In the genomic region with DNA sequence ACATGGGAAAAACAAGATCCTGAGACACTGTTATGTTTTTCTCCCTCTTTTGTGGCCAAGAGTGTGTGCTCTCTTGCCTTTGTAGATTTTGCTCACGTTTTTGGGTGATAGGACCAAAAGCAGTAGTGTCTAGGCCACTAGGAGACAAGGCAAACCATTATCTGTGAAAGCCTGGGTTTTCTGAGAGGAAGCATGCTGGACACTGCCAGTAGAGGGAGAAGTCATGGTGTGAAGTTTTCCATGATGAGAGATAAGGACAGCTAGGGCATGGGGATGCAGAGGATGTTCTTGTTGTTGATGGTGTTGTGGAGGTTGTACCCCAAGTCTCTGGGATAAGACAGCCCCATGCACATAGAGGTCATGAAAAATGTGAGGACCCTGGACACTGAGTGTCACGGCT, we compare ENCODE assay signal across 19 cellular contexts.
"Had no signal": no experiment of that assay in that cellular context is flagged by ENCODE, and none has a peak within 500 bp of the region (broad histone marks: within the 10 kb centered on the region; RNA-seq: fewer than 3 reads in every experiment).

No MANE protein-coding gene starts in this region.

- ATAC-seq: body of pancreas, left colon, mucosa of descending colon, natural killer cell, psoas muscle, T-helper 17 cell had no signal

- H3K4me1 ChIP-seq: adrenal gland, psoas muscle had no signal

- H3K4me3 ChIP-seq: adrenal gland, body of pancreas, mucosa of descending colon, psoas muscle, sigmoid colon, suprapubic skin, upper lobe of left lung had no signal

- H3K36me3 ChIP-seq: adrenal gland, sigmoid colon, suprapubic skin, upper lobe of left lung had no signal

- H3K27me3 ChIP-seq: adrenal gland, body of pancreas, upper lobe of left lung had no signal

- DNase-seq: activated B cell treated with CpG ODN at 0.5 μM for 24 hours; activated CD4-positive, alpha-beta T cell treated with anti-CD3 and anti-CD28 coated beads, Interleukin-2, amount 10 ng/mL, durations not matched to agents 7 days and 5 days; activated naive CD4-positive, alpha-beta T cell treated with anti-CD3 and anti-CD28 coated beads, Interleukin-2, amount 50 U/mL, for 16 hours; activated T-cell treated with anti-CD3 and anti-CD28 coated beads for 4 hours; adrenal gland; body of pancreas; dermis blood vessel endothelial cell; glutamatergic neuron; left colon; mammary epithelial cell; mucosa of descending colon; natural killer cell; psoas muscle; sigmoid colon; stimulated activated CD4-positive, alpha-beta T cell treated with anti-CD3 and anti-CD28 coated beads, Interleukin-2, amount 100 ng/mL, for 48 hours; stimulated activated naive CD4-positive, alpha-beta T cell treated with Interleukin-2 at 50 U/mL for 16 hours; T-helper 17 cell; upper lobe of left lung had no signal

- H3K9me3 ChIP-seq: adrenal gland, body of pancreas, mucosa of descending colon, psoas muscle, sigmoid colon, suprapubic skin, upper lobe of left lung had no signal

- H3K27ac ChIP-seq: adrenal gland, body of pancreas, psoas muscle, sigmoid colon, suprapubic skin, upper lobe of left lung had no signal
